3 cellular contexts compared by ENCODE assay signal in genomic region chr16:1143761-1144450, GRCh38.
TF ChIP-seq lines count a peak whose summit lies in the region.

No MANE protein-coding gene starts in this region.

TF ChIP-seq in GM23338, 12 proteins besides CTCF, POLR2A, EP300 and RAD21:
- TF ChIP-seq EZH2 (IDR thresholded peaks at IDR 0.05; ENCODE audit: low read depth, unreplicated experiment) (no peak), CREB1 (CRISPR knock-in tag; IDR thresholded peaks at IDR 0.05; ENCODE audit: low read depth) (no peak), JUNB (IDR thresholded peaks at IDR 0.05; ENCODE audit: unreplicated experiment) (no peak), POLR2AphosphoS5 (IDR thresholded peaks at IDR 0.05; ENCODE audit: low read depth) (no peak), ZNF462 (CRISPR knock-in tag; IDR thresholded peaks at IDR 0.05) (no peak), STAT1 (IDR thresholded peaks at IDR 0.05; ENCODE audit: unreplicated experiment) (no peak), ZNF331 (CRISPR knock-in tag; IDR thresholded peaks at IDR 0.05; ENCODE audit: low read depth) (no peak)
TF ChIP-seq in GM23338: peak in this region for 0.

TF ChIP-seq in K562, 482 proteins besides CTCF, POLR2A, EP300 and RAD21:
- no peak for TF ChIP-seq U2AF2 (optimal IDR thresholded peaks at IDR 0.05; ENCODE audit: low read depth, low read length)
- TF ChIP-seq ZHX1 (conservative IDR thresholded peaks at IDR 0.05; ENCODE audit: low read length): no peak
- peak; percentile 72 for TF ChIP-seq SPI1 (IDR thresholded peaks at IDR 0.05; ENCODE audit: borderline replicate concordance, low read depth, low read length)
- TF ChIP-seq ZNF146 (CRISPR knock-in tag; IDR thresholded peaks at IDR 0.05; ENCODE audit: unreplicated experiment): peak; percentile 73
- peak; percentile 38 to 48 for TF ChIP-seq NRF1 (conservative IDR thresholded peaks at IDR 0.05 in 1 of 2, IDR thresholded peaks at IDR 0.05 in 1 of 2)
- no peak for TF ChIP-seq WHSC1 (IDR thresholded peaks at IDR 0.05; ENCODE audit: low read length)
TF ChIP-seq in K562: peak in this region for 3.

TF ChIP-seq in neural cell, 6 proteins besides CTCF, POLR2A, EP300 and RAD21:
- TF ChIP-seq POLR2AphosphoS5 (IDR thresholded peaks at IDR 0.05) (peak; percentile 23), EZH2 (IDR thresholded peaks at IDR 0.05; ENCODE audit: borderline replicate concordance, insufficient read depth, low read length, poor library complexity, severe bottlenecking) (no peak), SMC3 (conservative IDR thresholded peaks at IDR 0.05; ENCODE audit: poor library complexity) (no peak)
